In genomic region chr2:172334988-172335387, GRCh38 we compare ENCODE assay signal across 2 cellular contexts.
A peak's percentile ranks its signal among the peaks of the same experiment; 100 is the strongest.
TF ChIP-seq lines count a peak whose summit lies in the region.

No MANE protein-coding gene starts in this region.

TF ChIP-seq in HepG2, 621 proteins besides CTCF, POLR2A, EP300 and RAD21 (continues in another document):
- TF ChIP-seq ZBTB33 (CRISPR knock-in tag; IDR thresholded peaks at IDR 0.05) (peak; percentile 68; the same call in 1 of the 2 replicates), ZNF136 (CRISPR knock-in tag; IDR thresholded peaks at IDR 0.05; ENCODE audit: low read depth) (no peak), LCORL (IDR thresholded peaks at IDR 0.05) (no peak), LCORL (CRISPR knock-in tag; IDR thresholded peaks at IDR 0.05) (no peak), FIP1L1 (IDR thresholded peaks at IDR 0.05; ENCODE audit: borderline replicate concordance, insufficient read depth, low read depth, low read length) (no peak), ZNF644 (CRISPR knock-in tag; IDR thresholded peaks at IDR 0.05; ENCODE audit: low read depth) (peak; percentile 59; the same call in 1 of the 2 replicates), ZNF317 (CRISPR knock-in tag; IDR thresholded peaks at IDR 0.05) (no peak), FOXA1 (IDR thresholded peaks at IDR 0.05) (no peak), FOXA1 (CRISPR knock-in tag; IDR thresholded peaks at IDR 0.05) (peak; percentile 56; the same call in 1 of the 2 replicates), ZBTB10 (CRISPR knock-in tag; IDR thresholded peaks at IDR 0.05; ENCODE audit: borderline replicate concordance) (no peak), ZNF839 (CRISPR knock-in tag; IDR thresholded peaks at IDR 0.05; ENCODE audit: borderline replicate concordance) (no peak), SAP130 (CRISPR knock-in tag; IDR thresholded peaks at IDR 0.05; ENCODE audit: low read depth) (no peak), XRCC5 (optimal IDR thresholded peaks at IDR 0.05; ENCODE audit: low read length) (peak; percentile 49), EED (CRISPR knock-in tag; IDR thresholded peaks at IDR 0.05) (no peak), ZNF773 (CRISPR knock-in tag; IDR thresholded peaks at IDR 0.05; ENCODE audit: borderline replicate concordance) (no peak), SETDB1 (CRISPR knock-in tag; IDR thresholded peaks at IDR 0.05; ENCODE audit: borderline replicate concordance) (no peak), ZNF546 (CRISPR knock-in tag; conservative IDR thresholded peaks at IDR 0.05) (no peak), ZNF367 (CRISPR knock-in tag; IDR thresholded peaks at IDR 0.05; ENCODE audit: borderline replicate concordance) (no peak)
- TF ChIP-seq, protein P1, sequence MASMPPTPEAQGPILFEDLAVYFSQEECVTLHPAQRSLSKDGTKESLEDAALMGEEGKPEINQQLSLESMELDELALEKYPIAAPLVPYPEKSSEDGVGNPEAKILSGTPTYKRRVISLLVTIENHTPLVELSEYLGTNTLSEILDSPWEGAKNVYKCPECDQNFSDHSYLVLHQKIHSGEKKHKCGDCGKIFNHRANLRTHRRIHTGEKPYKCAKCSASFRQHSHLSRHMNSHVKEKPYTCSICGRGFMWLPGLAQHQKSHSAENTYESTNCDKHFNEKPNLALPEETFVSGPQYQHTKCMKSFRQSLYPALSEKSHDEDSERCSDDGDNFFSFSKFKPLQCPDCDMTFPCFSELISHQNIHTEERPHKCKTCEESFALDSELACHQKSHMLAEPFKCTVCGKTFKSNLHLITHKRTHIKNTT (CRISPR knock-in tag; IDR thresholded peaks at IDR 0.05) = no peak

TF ChIP-seq in H1, 55 proteins besides CTCF, POLR2A, EP300 and RAD21:
- TF ChIP-seq, protein P2, sequence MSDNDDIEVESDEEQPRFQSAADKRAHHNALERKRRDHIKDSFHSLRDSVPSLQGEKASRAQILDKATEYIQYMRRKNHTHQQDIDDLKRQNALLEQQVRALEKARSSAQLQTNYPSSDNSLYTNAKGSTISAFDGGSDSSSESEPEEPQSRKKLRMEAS (IDR thresholded peaks at IDR 0.05) = peak; percentile 49; the same call in 1 of the 2 replicates
- no peak for TF ChIP-seq TEAD4 (IDR thresholded peaks at IDR 0.05; ENCODE audit: low read depth, low read length)
